Comparison of ENCODE assay signal across 1 cellular context in genomic region chr10:99431190-99431549, GRCh38.
TF ChIP-seq lines count a peak whose summit lies in the region.

No MANE protein-coding gene starts in this region.

TF ChIP-seq in HepG2, 621 proteins besides CTCF, POLR2A, EP300 and RAD21 (continued from another document):
- TF ChIP-seq SMYD3 (CRISPR knock-in tag; IDR thresholded peaks at IDR 0.05) (peak; percentile 20; the same call in 1 of the 2 replicates), KMT2A (CRISPR knock-in tag; IDR thresholded peaks at IDR 0.05) (no peak), TOPORS (CRISPR knock-in tag; IDR thresholded peaks at IDR 0.05) (no peak), TBX3 (IDR thresholded peaks at IDR 0.05; ENCODE audit: borderline replicate concordance) (no peak), TARDBP (CRISPR knock-in tag; IDR thresholded peaks at IDR 0.05) (peak; percentile 22; the same call in 1 of the 2 replicates), REPIN1 (CRISPR knock-in tag; IDR thresholded peaks at IDR 0.05; ENCODE audit: borderline replicate concordance, low read depth) (no peak), ZNF160 (CRISPR knock-in tag; IDR thresholded peaks at IDR 0.05) (no peak; the same call in 1 of the 2 replicates), NFATC3 (CRISPR knock-in tag; IDR thresholded peaks at IDR 0.05) (no peak), POLR2AphosphoS5 (IDR thresholded peaks at IDR 0.05; ENCODE audit: low read depth, low read length) (no peak), ZNF747 (CRISPR knock-in tag; IDR thresholded peaks at IDR 0.05; ENCODE audit: borderline replicate concordance) (no peak), SALL2 (CRISPR knock-in tag; IDR thresholded peaks at IDR 0.05) (0 out of 2 replicates have a peak, but pooled peaks have one; percentile 4), ZNF10 (CRISPR knock-in tag; IDR thresholded peaks at IDR 0.05; ENCODE audit: borderline replicate concordance, low read depth) (0 out of 2 replicates have a peak, but pooled peaks have one; percentile 38), KMT2B (CRISPR knock-in tag; IDR thresholded peaks at IDR 0.05) (0 out of 2 replicates have a peak, but pooled peaks have one; percentile 6), MYC (CRISPR knock-in tag; IDR thresholded peaks at IDR 0.05; ENCODE audit: borderline replicate concordance) (no peak), KAT2B (IDR thresholded peaks at IDR 0.05; ENCODE audit: borderline replicate concordance, low read depth, low read length) (no peak), ZNF777 (CRISPR knock-in tag; IDR thresholded peaks at IDR 0.05) (0 out of 2 replicates have a peak, but pooled peaks have one; percentile 48), ZBTB40 (IDR thresholded peaks at IDR 0.05) (no peak), ZBTB40 (CRISPR knock-in tag; IDR thresholded peaks at IDR 0.05) (peak; percentile 22; the same call in 1 of the 2 replicates), ZNF142 (CRISPR knock-in tag; IDR thresholded peaks at IDR 0.05) (peak; percentile 46; the same call in 1 of the 2 replicates)
- TF ChIP-seq, protein P1, sequence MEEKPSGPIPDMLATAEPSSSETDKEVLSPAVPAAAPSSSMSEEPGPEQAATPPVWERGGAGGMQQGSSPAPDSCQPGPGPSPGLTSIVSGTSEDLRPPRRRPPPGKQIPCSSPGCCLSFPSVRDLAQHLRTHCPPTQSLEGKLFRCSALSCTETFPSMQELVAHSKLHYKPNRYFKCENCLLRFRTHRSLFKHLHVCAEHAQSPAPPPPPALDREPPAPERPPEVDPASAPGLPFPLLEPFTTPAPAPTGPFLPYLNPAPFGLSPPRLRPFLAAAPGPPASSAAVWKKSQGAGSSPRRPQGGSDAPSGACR (CRISPR knock-in tag; IDR thresholded peaks at IDR 0.05): no peak
